9 cellular contexts compared by ENCODE assay signal in genomic region chr17:65556014-65556909, GRCh38. TPM values are rescaled to one million over a fixed set of nuclear protein-coding genes. Genes with fewer than 3 reads are reported as not detected.
DNase-seq lines count a peak whose midpoint lies in the region; ATAC-seq, FAIRE-seq and TF ChIP-seq lines count a peak whose summit lies in the region.
"Had no signal": no experiment of that assay in that cellular context is flagged by ENCODE, and none has a peak within 500 bp of the region (broad histone marks: within the 10 kb centered on the region; RNA-seq: fewer than 3 reads in every experiment).

No MANE protein-coding gene starts in this region.

- no peaks in the 10 kb centered on the region for H3K9me2 ChIP-seq in Karpas-422 (replicated peaks; ENCODE audit: insufficient read depth, low read length)

- H3K4me2 ChIP-seq in Karpas-422 (ENCODE audit: low read depth, low read length, poor library complexity, severe bottlenecking) = no peak overlapping the region
- H3K4me2 ChIP-seq: BLaER1 had no signal

- H3K4me3 ChIP-seq in Karpas-422 (ENCODE audit: low read length) (no peak overlapping the region), ascending aorta (peak overlapping the region in 1 of 2 donors; percentile 37), iPS-18a (ENCODE audit: low read length) (peak overlapping the region; percentile 96), skin epidermis (peak overlapping the region in 4 of 7 experiments; percentile 7 to 81 (median 72))
- H3K4me3 ChIP-seq: BLaER1 had no signal

- H3K27ac Mint-ChIP-seq in T-helper 17 cell = no peak overlapping the region

- H3K4me3 Mint-ChIP-seq in T-helper 17 cell = no peak overlapping the region

- TF ChIP-seq CTCF in ascending aorta (IDR thresholded peaks at IDR 0.05) = peak; percentile 67 to 85 (median 78)

- no peak for FAIRE-seq in frontal cortex (lab: Jason Lieb, UNC)

- no peaks in the 10 kb centered on the region for H3K79me2 ChIP-seq in Karpas-422 (ENCODE audit: low read length)

- H3K9ac ChIP-seq in Karpas-422 (ENCODE audit: low read length) (no peak overlapping the region), iPS-18a (ENCODE audit: low read length) (no peak overlapping the region)
- H3K9ac ChIP-seq: BLaER1 had no signal

- H3K36me3 ChIP-seq in Karpas-422 (ENCODE audit: insufficient read depth, low read length) (no peaks in the 10 kb centered on the region), ascending aorta (peaks cover 0 to 4% of the 10 kb centered on the region in 2 donors), iPS-18a (ENCODE audit: control insufficient read depth, low read depth, low read length) (peaks cover 29% of the 10 kb centered on the region)

- H3K9me3 ChIP-seq in Karpas-422 (ENCODE audit: low read length) = no peaks in the 10 kb centered on the region
- H3K9me3 ChIP-seq in T-helper 17 cell (ENCODE audit: control insufficient read depth, low read length, poor library complexity, severe bottlenecking) = no peaks in the 10 kb centered on the region
- no peaks in the 10 kb centered on the region for H3K9me3 ChIP-seq in ascending aorta
- H3K9me3 ChIP-seq in iPS-18a (ENCODE audit: control insufficient read depth, low read depth, low read length) = no peaks in the 10 kb centered on the region
- H3K9me3 ChIP-seq: BLaER1 had no signal

- no peaks in the 10 kb centered on the region for H3K27me3 ChIP-seq in Karpas-422 (ENCODE audit: low read length)
- no peaks in the 10 kb centered on the region for H3K27me3 ChIP-seq in ascending aorta
- peaks cover 14% of the 10 kb centered on the region for H3K27me3 ChIP-seq in iPS-18a (ENCODE audit: control insufficient read depth, insufficient read depth, low read length)

- H3K4me1 ChIP-seq in Karpas-422 (ENCODE audit: low read length) (peaks cover 4% of the 10 kb centered on the region; the same call in 1 of the 2 replicates), ascending aorta (peaks cover 15 to 31% of the 10 kb centered on the region in 2 donors), iPS-18a (ENCODE audit: control insufficient read depth, low read depth, low read length) (peaks cover 25% of the 10 kb centered on the region)
- H3K4me1 ChIP-seq: BLaER1 had no signal

- no peaks in the 10 kb centered on the region for H3K27me3 Mint-ChIP-seq in T-helper 17 cell

- H4K20me1 ChIP-seq in Karpas-422 (ENCODE audit: insufficient read depth, low read depth, low read length) = no peaks in the 10 kb centered on the region
- H4K20me1 ChIP-seq: BLaER1 had no signal

- H3K4me1 Mint-ChIP-seq in T-helper 17 cell = peaks cover 19% of the 10 kb centered on the region

- peak; percentile 37 to 44 for DNase-seq in NCI-H2081 (lab: John Stamatoyannopoulos, UW)
- no peak for DNase-seq in NCI-H2081 treated with DMSO at 0.1 percent for 48 hours (lab: John Stamatoyannopoulos, UW)
- peak; percentile 92 for DNase-seq in Karpas-422
- peak; percentile 76 to 93 (median 85) for DNase-seq in T-helper 17 cell
- DNase-seq in ascending aorta (ENCODE audit: low spot score in 2 of 2) = peak in 1 of 2 donors; percentile 88
- DNase-seq in frontal cortex (ENCODE audit: low spot score in 2 of 2) = no peak

- no peak overlapping the region for H3K27ac ChIP-seq in Karpas-422 (ENCODE audit: low read length)
- H3K27ac ChIP-seq in ascending aorta = peak overlapping the region in 1 of 2 donors; percentile 52
- H3K27ac ChIP-seq in iPS-18a (ENCODE audit: low read length) = no peak overlapping the region
- H3K27ac ChIP-seq in skin epidermis = peak overlapping the region in 13 of 21 experiments; percentile 6 to 97 (median 50)
- H3K27ac ChIP-seq: BLaER1 had no signal

- intact Hi-C loops in ascending aorta (cut with DNase I) = loop anchor here (2.0 to 5.0 kb wide), 5 partner anchors 99 to 324 kb away; no protein-coding TSS in a partner anchor

- H2AFZ ChIP-seq in Karpas-422 (ENCODE audit: low read length) = no peak overlapping the region

- peaks cover 2% of the 10 kb centered on the region for H3K36me3 Mint-ChIP-seq in T-helper 17 cell (ENCODE audit: low read depth)

- peak; percentile 51 for ATAC-seq in T-helper 17 cell

RNA-seq across cellular contexts. Expression of gene AXIN2, which starts 5.2 kb away (rescaled TPM):
- total RNA-seq in Karpas-422 (2014; rRNA removed; shearing (Covaris generic); ENCODE audit: low replicate concordance) = not detected in 2 replicates
- 10 to 100 TPM; 28.4 to 31.6 TPM for total RNA-seq in T-helper 17 cell
- 27.5 TPM for total RNA-seq in ascending aorta
- total RNA-seq in frontal cortex = 39.5 TPM

Comparison
In these comparisons a context has a peak if more than half of its experiments do, and no peak if none do; other contexts are left out.
1. DNase-seq: peak in NCI-H2081 (2 of 2), Karpas-422 (single experiment) and T-helper 17 cell (3 of 3); none in NCI-H2081 treated with DMSO at 0.1 percent for 48 hours (single experiment) and frontal cortex (0 of 2).
2. H3K27ac ChIP-seq: peak in skin epidermis (13 of 21); none in Karpas-422 (single experiment) and iPS-18a (single experiment).
3. RNA of gene AXIN2, which starts 5.2 kb away (total RNA-seq): 39.5 TPM in frontal cortex (single experiment), 28.4 to 31.6 TPM in T-helper 17 cell and 27.5 TPM in ascending aorta (single experiment); not detected in Karpas-422; every median in the first group is over 10 times any median in the second.